20 cellular contexts compared by ENCODE assay signal in the genomic region with DNA sequence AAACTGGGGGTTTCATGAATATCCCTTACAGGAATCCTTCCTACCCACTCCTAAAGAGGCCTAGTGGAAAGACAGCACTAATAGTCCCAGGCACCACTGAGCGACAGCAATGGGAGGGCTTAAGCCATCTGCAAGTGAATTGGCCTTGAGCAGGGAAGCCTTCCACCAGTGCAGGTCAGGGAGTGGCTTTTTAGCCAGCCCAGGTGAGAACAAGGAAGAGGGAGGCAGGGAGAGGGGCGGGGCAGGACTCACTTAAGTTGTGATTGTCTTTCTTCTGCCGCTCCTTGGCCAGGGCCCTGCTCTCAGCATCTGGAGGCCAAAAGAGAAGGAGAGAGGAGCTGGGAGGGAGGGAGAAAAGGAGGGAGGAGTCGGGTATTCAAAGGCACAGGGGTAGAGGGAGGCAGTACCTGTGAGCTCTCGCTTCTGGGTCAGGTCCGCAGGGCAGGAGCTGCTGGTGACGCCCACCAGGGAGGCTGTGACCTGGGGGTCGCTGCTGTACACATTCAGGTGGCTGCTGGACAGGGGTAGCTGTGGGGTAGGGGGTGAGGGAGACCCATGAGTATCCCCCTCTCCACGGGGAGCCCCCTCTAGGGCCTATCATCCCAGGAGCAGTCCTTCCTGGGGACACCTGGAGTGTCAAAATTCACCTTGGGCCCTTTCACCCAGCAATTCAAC. TPM values are rescaled to one million over a fixed set of nuclear protein-coding genes. Genes with fewer than 3 reads are reported as not detected.
DNase-seq lines count a peak whose midpoint lies in the region; ATAC-seq, FAIRE-seq and TF ChIP-seq lines count a peak whose summit lies in the region.
"Had no signal": no experiment of that assay in that cellular context is flagged by ENCODE, and none has a peak within 500 bp of the region (broad histone marks: within the 10 kb centered on the region; RNA-seq: fewer than 3 reads in every experiment).

No MANE protein-coding gene starts in this region.

- H3K27me3 Mint-ChIP-seq in H9 (ENCODE audit: low read depth), result peaks cover 21% of the 10 kb centered on the region
- H3K27me3 Mint-ChIP-seq: activated naive CD4-positive, alpha-beta T cell treated with anti-CD3 and anti-CD28 coated beads, Interleukin-2, amount 50 U/mL, for 24 hours had no signal

- no peak overlapping the region for H3K56ac ChIP-seq in H9 (ENCODE audit: insufficient read length, low read depth, low read length)

- no peak overlapping the region for H2BK5ac ChIP-seq in H9 (ENCODE audit: insufficient read length, low read length)

- H3K9me3 Mint-ChIP-seq in H9, result no peaks in the 10 kb centered on the region; a peak in 1 of 5 replicates
- H3K9me3 Mint-ChIP-seq: activated naive CD4-positive, alpha-beta T cell treated with anti-CD3 and anti-CD28 coated beads, Interleukin-2, amount 50 U/mL, for 24 hours had no signal

- no CpG with 5 or more reads among the region's 9 CpGs for WGBS in H9 (ENCODE audit: extremely low coverage, insufficient read length, low lambda C conversion rate)
- 38 to 68% (median 53%) methylated on average over 7 to 9 of the region's 9 CpGs for WGBS in small intestine, 3 donors

- H3K4me3 ChIP-seq in small intestine (ENCODE audit: low read depth in 1 of 2, low read length in 2 of 2), result no peak overlapping the region
- H3K4me3 ChIP-seq: body of pancreas, heart right ventricle, smooth muscle cell had no signal

- no peak overlapping the region for H3T11ph ChIP-seq in H9 (ENCODE audit: low read length)

- no peak overlapping the region for H4K5ac ChIP-seq in H9 (ENCODE audit: insufficient read length, low read depth, low read length)

- H4K8ac ChIP-seq in H9 (replicated peaks; ENCODE audit: insufficient read length, low read depth, low read length), result no peak overlapping the region

- H3K14ac ChIP-seq in H9 (ENCODE audit: insufficient read depth, low read length), result no peak overlapping the region

- H3K36me3 Mint-ChIP-seq in H9 (ENCODE audit: insufficient read depth in 1 of 3, low read depth in 3 of 3), result no peaks in the 10 kb centered on the region; a peak in 2 of 7 replicates
- H3K36me3 Mint-ChIP-seq: activated naive CD4-positive, alpha-beta T cell treated with anti-CD3 and anti-CD28 coated beads, Interleukin-2, amount 50 U/mL, for 24 hours had no signal

- no peaks in the 10 kb centered on the region for H3K79me1 ChIP-seq in H9 (ENCODE audit: insufficient read depth, low read depth, low read length, poor library complexity, severe bottlenecking)

- no peak for TF ChIP-seq CTCF in H9 (conservative IDR thresholded peaks at IDR 0.05)

- H3K4ac ChIP-seq in H9 (ENCODE audit: low read depth, low read length), result no peak overlapping the region

- H3K36me3 ChIP-seq in small intestine (ENCODE audit: control insufficient read depth in 2 of 2, insufficient read depth in 2 of 2, low read length in 2 of 2), result peaks cover 2 to 3% of the 10 kb centered on the region in 2 donors

- no peaks in the 10 kb centered on the region for H4K20me1 ChIP-seq in H9 (ENCODE audit: control insufficient read depth, insufficient read depth, insufficient read length)

- no peak overlapping the region for H3K18ac ChIP-seq in H9 (ENCODE audit: insufficient read length, low read depth, low read length)

- no peaks in the 10 kb centered on the region for H3K23me2 ChIP-seq in H9 (ENCODE audit: insufficient read length, low read depth, low read length, poor library complexity, severe bottlenecking)

- H3K4me3 Mint-ChIP-seq in H9, result peak overlapping the region in 1 of 2 experiments; percentile 20; a peak in 1 of 5 replicates
- H3K4me3 Mint-ChIP-seq: activated naive CD4-positive, alpha-beta T cell treated with anti-CD3 and anti-CD28 coated beads, Interleukin-2, amount 50 U/mL, for 24 hours had no signal

- H2BK20ac ChIP-seq in H9 (ENCODE audit: low read depth, low read length, poor library complexity, severe bottlenecking), result no peak overlapping the region

- H3K27me3 ChIP-seq in H9 (ENCODE audit: insufficient read depth, low read length) (no peaks in the 10 kb centered on the region), small intestine (ENCODE audit: control insufficient read depth in 2 of 2, insufficient read depth in 2 of 2, low read length in 2 of 2) (no peaks in the 10 kb centered on the region)
- H3K27me3 ChIP-seq: body of pancreas, heart right ventricle had no signal

- ATAC-seq in GM18498 (IDR thresholded peaks at IDR 0.05; ENCODE audit: unreplicated experiment) (no peak), HG03095 (IDR thresholded peaks at IDR 0.05; ENCODE audit: unreplicated experiment) (no peak), HG02798 (IDR thresholded peaks at IDR 0.05; ENCODE audit: poor library complexity, unreplicated experiment) (no peak)
- ATAC-seq: body of pancreas, Panc1 had no signal

- no peak for FAIRE-seq in small intestine (lab: Jason Lieb, UNC)

- H3K9ac ChIP-seq in H9 (ENCODE audit: extremely low read depth, insufficient read length, low read length), result no peak overlapping the region

- no peak overlapping the region for H2BK120ac ChIP-seq in H9 (ENCODE audit: low read depth, low read length, poor library complexity, severe bottlenecking)

- DNase-seq in H9 (peak; percentile 94), iPS-NIHi11 (ENCODE audit: low spot score) (peak; percentile 73), small intestine (peak; percentile 65), SHP77 treated with DMSO at 0.1 percent for 48 hours (lab: John Stamatoyannopoulos, UW) (no peak)
- DNase-seq: activated CD4-positive, alpha-beta T cell treated with anti-CD3 and anti-CD28 coated beads, Interleukin-2, amount 50 U/mL, for 4 hours; activated T-cell treated with anti-CD3 and anti-CD28 coated beads for 4 hours; AML-193; body of pancreas; heart right ventricle; left ventricle myocardium superior; NCI-H82; trophoblast cell had no signal

- H3K27ac ChIP-seq in H9 (ENCODE audit: insufficient read length, low read depth, low read length), result no peak overlapping the region
- peak overlapping the region; percentile 88 for H3K27ac ChIP-seq in angular gyrus (ENCODE audit: low read depth, low read length)
- no peak overlapping the region for H3K27ac ChIP-seq in small intestine (ENCODE audit: low read depth in 1 of 2, low read length in 1 of 2)
- H3K27ac ChIP-seq: body of pancreas had no signal

- H3K4me1 ChIP-seq in H9 (ENCODE audit: insufficient read depth, low read length) (peaks cover 7% of the 10 kb centered on the region; the same call in 1 of the 2 replicates), small intestine (ENCODE audit: control insufficient read depth in 2 of 2, insufficient read depth in 1 of 2, low read depth in 1 of 2, low read length in 1 of 2) (no peaks in the 10 kb centered on the region)

- no peak overlapping the region for H2AFZ ChIP-seq in H9 (ENCODE audit: low read length)

- no peak overlapping the region for H2AK5ac ChIP-seq in H9 (ENCODE audit: insufficient read length, low read length)

- H3K4me2 ChIP-seq in H9 (ENCODE audit: insufficient read depth, insufficient read length, low read length), result no peak overlapping the region
- H3K4me2 ChIP-seq: smooth muscle cell had no signal

- H2BK15ac ChIP-seq in H9 (ENCODE audit: low read depth, low read length), result no peak overlapping the region

- H3K9me3 ChIP-seq in H9 (ENCODE audit: control insufficient read depth, low read depth, low read length), result no peaks in the 10 kb centered on the region
- no peaks in the 10 kb centered on the region for H3K9me3 ChIP-seq in small intestine (ENCODE audit: control insufficient read depth, low read depth)
- H3K9me3 ChIP-seq: body of pancreas, heart right ventricle had no signal

- H3K23ac ChIP-seq in H9 (ENCODE audit: insufficient read length, low read depth, low read length), result no peak overlapping the region

- H3K79me2 ChIP-seq in H9 (ENCODE audit: insufficient read depth, low read length), result no peaks in the 10 kb centered on the region

- peak overlapping the region in 2 of 3 experiments; percentile 41 to 86; a peak in 3 of 7 replicates for H3K27ac Mint-ChIP-seq in H9
- H3K27ac Mint-ChIP-seq: activated naive CD4-positive, alpha-beta T cell treated with anti-CD3 and anti-CD28 coated beads, Interleukin-2, amount 50 U/mL, for 24 hours had no signal

- H2BK12ac ChIP-seq in H9 (ENCODE audit: insufficient read length, low read depth, low read length), result no peak overlapping the region

- peaks cover 33 to 44% of the 10 kb centered on the region in 2 experiments for H3K4me1 Mint-ChIP-seq in H9

- H4K91ac ChIP-seq in H9 (ENCODE audit: insufficient read length, low read depth, low read length), result no peak overlapping the region

RNA-seq across cellular contexts. Expression of gene TFEB, which starts 47.8 kb away (rescaled TPM):
- 1.2 and 2.4 TPM in 2 replicates for total RNA-seq in H9 (2021)
- 10 to 100 TPM; 11.5 to 34.3 (median 19.9) TPM for polyA plus RNA-seq in small intestine

RNA-seq across cellular contexts. Expression of gene MDFI, which starts 49.4 kb away (rescaled TPM):
- 40.9 and 45.0 TPM in 2 replicates for total RNA-seq in H9 (2021)
- polyA plus RNA-seq in small intestine, result 1 to 10 TPM in 1 of 3 donors, under 1 TPM in 2; 0.81 to 7.1 (median 0.89) TPM
- total RNA-seq: myocyte had no signal

RNA-seq across cellular contexts. Expression of gene PGC, which starts 59.6 kb away (rescaled TPM):
- not detected in 2 replicates for total RNA-seq in H9 (2021)
- polyA plus RNA-seq in small intestine, result 10 to 100 TPM; 12.2 to 51.3 (median 13.9) TPM
- total RNA-seq: heart right ventricle, left ventricle myocardium superior, myocyte, smooth muscle cell had no signal
- polyA plus RNA-seq: smooth muscle cell had no signal
